21 cellular contexts compared by ENCODE assay signal in genomic region chr4:183253451-183253850, GRCh38.
DNase-seq lines count a peak whose midpoint lies in the region; ATAC-seq and TF ChIP-seq lines count a peak whose summit lies in the region.
"Had no signal": no experiment of that assay in that cellular context is flagged by ENCODE, and none has a peak within 500 bp of the region (broad histone marks: within the 10 kb centered on the region; RNA-seq: fewer than 3 reads in every experiment).

No MANE protein-coding gene starts in this region.

- DNase-seq in Caco-2 (no peak), endodermal cell (no peak), mesothelial cell of epicardium (ENCODE audit: low spot score in 2 of 2, unreplicated experiment in 2 of 2) (no peak), midbrain (lab: John Stamatoyannopoulos, UW) (no peak), aorta (no peak)
- no peak for DNase-seq in stimulated activated CD4-positive, alpha-beta T cell treated with anti-CD3 and anti-CD28 coated beads, Interleukin-2, amount 100 ng/mL, for 48 hours
- DNase-seq: CD4-positive, CD25-positive, alpha-beta regulatory T cell; DMS53; NCI-H1048; NCI-H1417 treated with DMSO at 0.1 percent for 48 hours; NCI-H187; NCI-H2081 treated with DMSO at 0.1 percent for 48 hours; NCI-H2171; NCI-H226; NCI-H510A; NCI-H69; SHP77 had no signal

- 75 to 100% methylated on average over 1 of the region's 1 CpG for WGBS in endodermal cell (ENCODE audit: insufficient coverage in 1 of 2, insufficient read length in 1 of 2), 2 experiments
- 43% methylated on average over 1 of the region's 1 CpG for WGBS in urinary bladder
- 52 to 65% methylated on average over 1 of the region's 1 CpG for WGBS in aorta, 2 donors

- no peak overlapping the region for H3K9ac ChIP-seq in endodermal cell (ENCODE audit: extremely low read depth, low read length, poor library complexity, severe bottlenecking)
- H3K9ac ChIP-seq: BLaER1 had no signal

- H3K4me1 ChIP-seq in Caco-2, result peaks cover 35% of the 10 kb centered on the region
- peaks cover 11% of the 10 kb centered on the region for H3K4me1 ChIP-seq in endodermal cell (ENCODE audit: control insufficient read depth, insufficient read depth, low read length)
- H3K4me1 ChIP-seq in urinary bladder (ENCODE audit: insufficient read depth), result no peaks in the 10 kb centered on the region
- no peaks in the 10 kb centered on the region for H3K4me1 ChIP-seq in aorta (ENCODE audit: control insufficient read depth in 1 of 2, insufficient read depth in 2 of 2, low read length in 2 of 2)
- H3K4me1 ChIP-seq: BLaER1 had no signal

- no peaks in the 10 kb centered on the region for H3K27me3 Mint-ChIP-seq in Caco-2 (ENCODE audit: insufficient read depth, unreplicated experiment)
- no peaks in the 10 kb centered on the region for H3K27me3 Mint-ChIP-seq in endodermal cell (ENCODE audit: insufficient read depth)
- H3K27me3 Mint-ChIP-seq in mesothelial cell of epicardium (ENCODE audit: low read depth), result no peaks in the 10 kb centered on the region

- H3K9me3 Mint-ChIP-seq in Caco-2 (ENCODE audit: unreplicated experiment) (no peaks in the 10 kb centered on the region), endodermal cell (no peaks in the 10 kb centered on the region), mesothelial cell of epicardium (no peaks in the 10 kb centered on the region)
- H3K9me3 Mint-ChIP-seq: CD4-positive, CD25-positive, alpha-beta regulatory T cell had no signal

- intact Hi-C loops in Caco-2 (cut with micrococcal nuclease; ENCODE audit: unreplicated experiment) (loop anchor here (5.0 kb wide), 1 partner anchor 101 kb away; no protein-coding TSS in a partner anchor), aorta (cut with DNase I) (no loop called here)

- TF ChIP-seq CTCF in Caco-2 (IDR thresholded peaks at IDR 0.05; ENCODE audit: insufficient read depth in 1 of 2, low read depth in 1 of 2, low read length in 1 of 2, severe bottlenecking in 1 of 2, unreplicated experiment in 1 of 2) (no peak), endodermal cell (conservative IDR thresholded peaks at IDR 0.05) (no peak), mesothelial cell of epicardium (IDR thresholded peaks at IDR 0.05; ENCODE audit: unreplicated experiment) (no peak)

- CTCF ChIA-PET in Caco-2 (lab: Charles Lee), result interaction anchor here (1.0 to 1.6 kb wide), 4 partner anchors 9 to 180 kb away, joined by 3 to 7 read pairs (median 4); no protein-coding TSS in a partner anchor

- H3K4me1 Mint-ChIP-seq in Caco-2 (ENCODE audit: low read depth, unreplicated experiment) (peaks cover 9% of the 10 kb centered on the region), endodermal cell (peaks cover 11% of the 10 kb centered on the region), mesothelial cell of epicardium (peaks cover 23% of the 10 kb centered on the region)
- H3K4me1 Mint-ChIP-seq: CD4-positive, CD25-positive, alpha-beta regulatory T cell had no signal

- H3K36me3 Mint-ChIP-seq in Caco-2 (ENCODE audit: insufficient read depth, unreplicated experiment), result peaks cover 77% of the 10 kb centered on the region
- H3K36me3 Mint-ChIP-seq in endodermal cell (ENCODE audit: low read depth), result peaks cover 38% of the 10 kb centered on the region
- H3K36me3 Mint-ChIP-seq in mesothelial cell of epicardium, result peaks cover 13% of the 10 kb centered on the region
- H3K36me3 Mint-ChIP-seq: CD4-positive, CD25-positive, alpha-beta regulatory T cell had no signal

- H3K9me3 ChIP-seq in Caco-2 (no peaks in the 10 kb centered on the region), endodermal cell (ENCODE audit: control insufficient read depth, low read length) (no peaks in the 10 kb centered on the region), aorta (ENCODE audit: control insufficient read depth, low read length) (no peaks in the 10 kb centered on the region)
- H3K9me3 ChIP-seq: BLaER1 had no signal

- ATAC-seq in aorta (ENCODE audit: low FRiP score), result no peak

- H3K36me3 ChIP-seq in Caco-2 (ENCODE audit: control insufficient read depth, insufficient read depth, low read length) (peaks cover 5% of the 10 kb centered on the region; the same call in 1 of the 2 replicates), endodermal cell (ENCODE audit: control insufficient read depth, insufficient read depth, low read length) (peaks cover 89% of the 10 kb centered on the region), urinary bladder (ENCODE audit: insufficient read depth) (no peaks in the 10 kb centered on the region), aorta (ENCODE audit: control insufficient read depth in 1 of 2, insufficient read depth in 2 of 2, low read length in 1 of 2) (peaks cover 0 to 2% of the 10 kb centered on the region in 2 donors)
- H3K36me3 ChIP-seq: BLaER1 had no signal

- POLR2A ChIA-PET in Caco-2 (lab: Charles Lee), result no interaction called here

- H3K27ac ChIP-seq in endodermal cell (ENCODE audit: low read depth, low read length), result no peak overlapping the region
- peak overlapping the region; percentile 60 for H3K27ac ChIP-seq in urinary bladder (ENCODE audit: low read depth)
- no peak overlapping the region for H3K27ac ChIP-seq in aorta (ENCODE audit: low read depth in 1 of 2, low read length in 2 of 2)
- H3K27ac ChIP-seq: BLaER1, HL-60, RWPE1 had no signal

- H3K27me3 ChIP-seq in Caco-2 (replicated peaks; ENCODE audit: control insufficient read depth, insufficient read depth, low read length) (no peaks in the 10 kb centered on the region), endodermal cell (ENCODE audit: control insufficient read depth, insufficient read depth, low read length, poor library complexity, severe bottlenecking) (no peaks in the 10 kb centered on the region), aorta (ENCODE audit: control insufficient read depth in 1 of 2, insufficient read depth in 2 of 2, low read length in 1 of 2) (peaks cover 0 to 1% of the 10 kb centered on the region in 2 donors)
- H3K27me3 ChIP-seq: BLaER1 had no signal

- peak overlapping the region; percentile 50 for H3K27ac Mint-ChIP-seq in Caco-2 (ENCODE audit: unreplicated experiment)
- peak overlapping the region; percentile 38 for H3K27ac Mint-ChIP-seq in endodermal cell
- H3K27ac Mint-ChIP-seq in mesothelial cell of epicardium, result peak overlapping the region; percentile 43
- H3K27ac Mint-ChIP-seq: CD4-positive, CD25-positive, alpha-beta regulatory T cell had no signal

- H3K4me3 Mint-ChIP-seq in Caco-2 (ENCODE audit: unreplicated experiment) (no peak overlapping the region), endodermal cell (no peak overlapping the region), mesothelial cell of epicardium (no peak overlapping the region)
- H3K4me3 Mint-ChIP-seq: CD4-positive, CD25-positive, alpha-beta regulatory T cell had no signal

- no peak overlapping the region for H3K4me3 ChIP-seq in Caco-2 (ENCODE audit: low read depth, low read length)
- H3K4me3 ChIP-seq in endodermal cell (ENCODE audit: low read length), result no peak overlapping the region
- no peak overlapping the region for H3K4me3 ChIP-seq in urinary bladder (ENCODE audit: low read depth, low read length)
- no peak overlapping the region for H3K4me3 ChIP-seq in aorta (ENCODE audit: low read length in 2 of 2)
- H3K4me3 ChIP-seq: BLaER1 had no signal

- no TSS peak for BruUV-seq in Caco-2 (replicated peaks; lab: Mats Ljungman, UMichigan)
